ENCODE assay signal across 19 cellular contexts in the genomic region with DNA sequence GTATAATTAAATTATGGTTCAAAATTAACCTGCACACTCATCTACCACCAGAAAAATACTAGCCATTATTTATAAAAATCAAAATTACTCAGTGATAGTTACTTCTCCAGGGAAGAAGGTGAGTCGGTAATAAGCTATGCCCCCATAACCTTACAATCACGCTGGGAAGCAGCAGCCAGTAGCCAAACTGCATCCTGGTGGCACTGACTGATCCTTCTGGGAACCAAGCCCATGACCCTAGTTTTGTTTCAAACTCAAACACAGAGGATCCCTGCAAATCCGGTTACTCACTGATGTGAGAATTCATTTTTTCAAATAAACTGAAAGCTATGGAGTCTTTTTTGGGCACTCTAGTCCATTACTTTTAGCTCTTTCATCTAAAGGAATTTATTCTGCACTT.
A peak's percentile ranks its signal among the peaks of the same experiment; 100 is the strongest.
DNase-seq lines count a peak whose midpoint lies in the region; ATAC-seq and TF ChIP-seq lines count a peak whose summit lies in the region.
"Had no signal": no experiment of that assay in that cellular context is flagged by ENCODE, and none has a peak within 500 bp of the region (broad histone marks: within the 10 kb centered on the region; RNA-seq: fewer than 3 reads in every experiment).

No MANE protein-coding gene starts in this region.

- no peaks in the 10 kb centered on the region for H3K27me3 ChIP-seq in IMR-90 (ENCODE audit: control insufficient read depth, insufficient read depth, low read length)
- H3K27me3 ChIP-seq in brain microvascular endothelial cell (replicated peaks), result no peaks in the 10 kb centered on the region
- H3K27me3 ChIP-seq in osteoblast (ENCODE audit: insufficient read depth, low read length), result no peaks in the 10 kb centered on the region
- no peaks in the 10 kb centered on the region for H3K27me3 ChIP-seq in Peyer's patch
- H3K27me3 ChIP-seq: BLaER1 had no signal

- H3K36me3 Mint-ChIP-seq in activated naive CD4-positive, alpha-beta T cell treated with anti-CD3 and anti-CD28 coated beads, Interleukin-2, amount 10 ng/mL, durations not matched to agents 7 days and 5 days, result no peaks in the 10 kb centered on the region

- H4K20me1 ChIP-seq in IMR-90 (ENCODE audit: insufficient read depth, low read length), result no peaks in the 10 kb centered on the region
- no peaks in the 10 kb centered on the region for H4K20me1 ChIP-seq in osteoblast (ENCODE audit: insufficient read depth, low read length)
- H4K20me1 ChIP-seq: BLaER1 had no signal

- H3K4me2 ChIP-seq in IMR-90 (ENCODE audit: low read depth, low read length) (no peak overlapping the region), osteoblast (ENCODE audit: insufficient read depth, low read length) (no peak overlapping the region)
- H3K4me2 ChIP-seq: BLaER1, GM23338, SK-N-SH had no signal

- H2BK120ac ChIP-seq in IMR-90 (ENCODE audit: low read depth, low read length), result no peak overlapping the region

- no peak overlapping the region for H3K4me3 Mint-ChIP-seq in activated naive CD4-positive, alpha-beta T cell treated with anti-CD3 and anti-CD28 coated beads, Interleukin-2, amount 10 ng/mL, durations not matched to agents 7 days and 5 days
- H3K4me3 Mint-ChIP-seq: CD8-positive, alpha-beta memory T cell; GM23338 had no signal

- POLR2A ChIA-PET in IMR-90 (lab: Charles Lee; ENCODE audit: unreplicated experiment), result no interaction called here

- no peaks in the 10 kb centered on the region for H3K27me3 Mint-ChIP-seq in activated naive CD4-positive, alpha-beta T cell treated with anti-CD3 and anti-CD28 coated beads, Interleukin-2, amount 10 ng/mL, durations not matched to agents 7 days and 5 days
- H3K27me3 Mint-ChIP-seq: CD8-positive, alpha-beta memory T cell had no signal

- no peak overlapping the region for H3K9ac ChIP-seq in IMR-90 (ENCODE audit: low read depth, low read length)
- H3K9ac ChIP-seq: BLaER1, SK-N-SH had no signal

- H3K4ac ChIP-seq in IMR-90 (ENCODE audit: low read depth, low read length), result no peak overlapping the region

- H3K79me1 ChIP-seq in IMR-90 (ENCODE audit: low read depth in 1 of 2, low read length in 2 of 2), result no peaks in the 10 kb centered on the region

- no peak overlapping the region for H3K27ac Mint-ChIP-seq in activated naive CD4-positive, alpha-beta T cell treated with anti-CD3 and anti-CD28 coated beads, Interleukin-2, amount 10 ng/mL, durations not matched to agents 7 days and 5 days
- H3K27ac Mint-ChIP-seq: CD8-positive, alpha-beta memory T cell; GM23338 had no signal

- H3K4me3 ChIP-seq in IMR-90 (ENCODE audit: insufficient read depth, low read depth, low read length) (no peak overlapping the region), brain microvascular endothelial cell (ENCODE audit: low read depth, low read length) (no peak overlapping the region), osteoblast (ENCODE audit: insufficient read depth, low read length) (no peak overlapping the region), Peyer's patch (no peak overlapping the region)
- H3K4me3 ChIP-seq: BLaER1, GM12878, GM23338 had no signal

- no peak overlapping the region for H2BK15ac ChIP-seq in IMR-90 (ENCODE audit: low read depth, low read length)

- H2BK20ac ChIP-seq in IMR-90 (ENCODE audit: low read depth, low read length), result no peak overlapping the region

- no peak for TF ChIP-seq RAD21 in IMR-90 (IDR thresholded peaks at IDR 0.05; ENCODE audit: low read length)

- H2BK5ac ChIP-seq in IMR-90 (ENCODE audit: low read depth, low read length, poor library complexity, severe bottlenecking), result no peak overlapping the region

- no peak overlapping the region for H3K14ac ChIP-seq in IMR-90 (replicated peaks; ENCODE audit: low read depth, low read length)

- H3K9me3 Mint-ChIP-seq in activated naive CD4-positive, alpha-beta T cell treated with anti-CD3 and anti-CD28 coated beads, Interleukin-2, amount 10 ng/mL, durations not matched to agents 7 days and 5 days, result no peaks in the 10 kb centered on the region
- H3K9me3 Mint-ChIP-seq: GM23338 had no signal

- no peak overlapping the region for H4K8ac ChIP-seq in IMR-90 (ENCODE audit: low read depth in 2 of 2, low read length in 2 of 2)

- no peak overlapping the region for H2AK5ac ChIP-seq in IMR-90 (ENCODE audit: low read depth, low read length)

- H3K18ac ChIP-seq in IMR-90 (ENCODE audit: low read depth, low read length), result no peak overlapping the region

- H3K4me1 ChIP-seq in IMR-90 (ENCODE audit: control insufficient read depth, insufficient read depth, low read length) (no peaks in the 10 kb centered on the region), osteoblast (ENCODE audit: insufficient read depth, low read length) (no peaks in the 10 kb centered on the region), Peyer's patch (no peaks in the 10 kb centered on the region)
- H3K4me1 ChIP-seq: BLaER1 had no signal

- no peak overlapping the region for H4K5ac ChIP-seq in IMR-90 (ENCODE audit: low read depth, low read length)

- TF ChIP-seq POLR2A in IMR-90 (IDR thresholded peaks at IDR 0.05; ENCODE audit: low read depth, low read length) (no peak), Peyer's patch (IDR thresholded peaks at IDR 0.05) (no peak)

- H2AFZ ChIP-seq in IMR-90 (replicated peaks; ENCODE audit: low read length, poor library complexity) (no peak overlapping the region), osteoblast (ENCODE audit: low read length) (no peak overlapping the region)
- H2AFZ ChIP-seq: GM23338 had no signal

- H3K27ac ChIP-seq in IMR-90 (ENCODE audit: insufficient read depth, low read length), result no peak overlapping the region
- no peak overlapping the region for H3K27ac ChIP-seq in brain microvascular endothelial cell
- no peak overlapping the region for H3K27ac ChIP-seq in osteoblast (ENCODE audit: low read depth, low read length)
- no peak overlapping the region for H3K27ac ChIP-seq in Peyer's patch
- H3K27ac ChIP-seq: BLaER1 had no signal

- no peak overlapping the region for H4K91ac ChIP-seq in IMR-90 (ENCODE audit: insufficient read depth, low read depth, low read length)

- no peak overlapping the region for H3K56ac ChIP-seq in IMR-90 (ENCODE audit: extremely low read depth, insufficient read depth, low read length)

- TF ChIP-seq CTCF in IMR-90 (conservative IDR thresholded peaks at IDR 0.05; ENCODE audit: low read depth, low read length) (no peak), brain microvascular endothelial cell (IDR thresholded peaks at IDR 0.05; ENCODE audit: low read depth, low read length, missing control alignments) (no peak), osteoblast (IDR thresholded peaks at IDR 0.05; ENCODE audit: extremely low read depth, low read depth, low read length) (no peak), Peyer's patch (IDR thresholded peaks at IDR 0.05) (no peak)

- ATAC-seq in IMR-90 (ENCODE audit: low read depth), result peak; percentile 42; the same call in 1 of the 2 replicates
- ATAC-seq in HG02571 (IDR thresholded peaks at IDR 0.05; ENCODE audit: unreplicated experiment), result no peak
- no peak for ATAC-seq in GM21367 (IDR thresholded peaks at IDR 0.05; ENCODE audit: unreplicated experiment)
- ATAC-seq: GM12878, GM23338, Right ventricle myocardium inferior had no signal

- dilution Hi-C loops in IMR-90 (cut with HindIII; ENCODE audit: low sequenced_read_pairs, unreplicated experiment), result no loop called here

- H3K79me2 ChIP-seq in osteoblast (ENCODE audit: insufficient read depth, low read length), result no peaks in the 10 kb centered on the region

- no peaks in the 10 kb centered on the region for H3K9me1 ChIP-seq in IMR-90 (ENCODE audit: insufficient read depth, low read length)

- BruUV-seq in IMR-90 (replicated peaks; lab: Mats Ljungman, UMichigan), result no TSS peak

- H3K36me3 ChIP-seq in IMR-90 (ENCODE audit: control insufficient read depth, insufficient read depth, low read length) (no peaks in the 10 kb centered on the region), brain microvascular endothelial cell (replicated peaks) (no peaks in the 10 kb centered on the region), osteoblast (ENCODE audit: insufficient read depth, low read length) (no peaks in the 10 kb centered on the region), Peyer's patch (no peaks in the 10 kb centered on the region)
- H3K36me3 ChIP-seq: BLaER1 had no signal

- intact Hi-C loops in IMR-90 (cut with micrococcal nuclease), result no loop called here

- H2AK9ac ChIP-seq in IMR-90 (replicated peaks; ENCODE audit: low read depth, low read length, poor library complexity), result no peak overlapping the region

- in situ Hi-C loops in IMR-90 (cut with MboI; ENCODE audit: low sequenced_read_pairs) (no loop called here), brain microvascular endothelial cell (cut with HindIII; ENCODE audit: low pct_ligation_motif_present, low sequenced_read_pairs) (no loop called here)

- no peak overlapping the region for H3K23ac ChIP-seq in IMR-90 (ENCODE audit: low read depth, low read length)

- peak; percentile 13 for DNase-seq in GM04503 (ENCODE audit: low read depth)
- DNase-seq in IMR-90, result peak; percentile 62
- peak; percentile 1 for DNase-seq in brain microvascular endothelial cell
- peak; percentile 14 for DNase-seq in osteoblast (ENCODE audit: insufficient read length, low spot score, missing footprints)
- DNase-seq in Peyer's patch, result no peak
- no peak for DNase-seq in activated naive CD4-positive, alpha-beta T cell treated with anti-CD3 and anti-CD28 coated beads, Interleukin-2, amount 10 ng/mL, durations not matched to agents 7 days and 5 days
- DNase-seq: CD8-positive, alpha-beta memory T cell; Kasumi-1; NCI-H146; NCI-H2081 treated with DMSO at 0.1 percent for 48 hours; NCI-H2227 treated with DMSO at 0.1 percent for 48 hours; SK-N-SH; T-helper 1 cell had no signal

- H3K4me1 Mint-ChIP-seq in activated naive CD4-positive, alpha-beta T cell treated with anti-CD3 and anti-CD28 coated beads, Interleukin-2, amount 10 ng/mL, durations not matched to agents 7 days and 5 days, result no peaks in the 10 kb centered on the region
- H3K4me1 Mint-ChIP-seq: CD8-positive, alpha-beta memory T cell; GM23338 had no signal

- CTCF ChIA-PET in IMR-90 (lab: Yijun Ruan, JAX), result no interaction called here
- CTCF ChIA-PET in activated naive CD4-positive, alpha-beta T cell treated with anti-CD3 and anti-CD28 coated beads, Interleukin-2, amount 10 ng/mL, durations not matched to agents 7 days and 5 days (lab: Charles Lee), result no interaction called here

- H3K9me3 ChIP-seq in IMR-90 (ENCODE audit: control insufficient read depth, insufficient read depth, low read length) (no peaks in the 10 kb centered on the region), osteoblast (ENCODE audit: low read depth, low read length) (no peaks in the 10 kb centered on the region), Peyer's patch (no peaks in the 10 kb centered on the region)
- H3K9me3 ChIP-seq: BLaER1, SK-N-SH had no signal

- no CpG with 5 or more reads among the region's 3 CpGs for WGBS in IMR-90 (ENCODE audit: extremely low coverage in 2 of 2, insufficient read length in 1 of 2), 2 experiments

TF ChIP-seq in IMR-90, 13 proteins besides CTCF, POLR2A, EP300 and RAD21 (continues in another document):
- TF ChIP-seq CEBPB (IDR thresholded peaks at IDR 0.05; ENCODE audit: low read depth, low read length), result no peak

Comparison
In these comparisons a context has a peak if more than half of its experiments do, and no peak if none do; other contexts are left out.
1. DNase-seq: peak in GM04503 (single experiment), IMR-90 (single experiment), brain microvascular endothelial cell (single experiment) and osteoblast (single experiment); none in Peyer's patch (0 of 3) and activated naive CD4-positive, alpha-beta T cell treated with anti-CD3 and anti-CD28 coated beads, Interleukin-2, amount 10 ng/mL, durations not matched to agents 7 days and 5 days (single experiment).